In genomic region chr9:81690251-81690851, GRCh38 we compare ENCODE assay signal across 8 cellular contexts. TPM values are rescaled to one million over a fixed set of nuclear protein-coding genes. Genes with fewer than 3 reads are reported as not detected.
DNase-seq lines count a peak whose midpoint lies in the region; ATAC-seq, FAIRE-seq and TF ChIP-seq lines count a peak whose summit lies in the region.

No MANE protein-coding gene starts in this region.

- no peaks in the 10 kb centered on the region for H3K9me3 ChIP-seq in keratinocyte (ENCODE audit: control insufficient read depth, low read depth, low read length)

- peak; percentile 83 for FAIRE-seq in keratinocyte (lab: Jason Lieb, UNC)

- no peaks in the 10 kb centered on the region for H3K9me1 ChIP-seq in keratinocyte (ENCODE audit: control insufficient read depth, extremely low read depth, insufficient read depth, low read length)

- H3K9me3 Mint-ChIP-seq in CD14-positive monocyte: peaks cover 0 to 4% (median 2%) of the 10 kb centered on the region in 7 donors
- H3K9me3 Mint-ChIP-seq in stimulated activated naive B cell treated with anti-CD40 and anti-IgM and Interleukin-4, amounts not matched to agents 10 μg/mL and 1 μg/mL and 100 μg/mL, for 72 hours: no peaks in the 10 kb centered on the region

- H3K36me3 Mint-ChIP-seq in CD14-positive monocyte: peaks cover 0 to 1% of the 10 kb centered on the region in 2 donors
- H3K36me3 Mint-ChIP-seq in stimulated activated naive B cell treated with anti-CD40 and anti-IgM and Interleukin-4, amounts not matched to agents 10 μg/mL and 1 μg/mL and 100 μg/mL, for 72 hours: peaks cover 8 to 14% of the 10 kb centered on the region in 2 donors

- H3K9ac ChIP-seq in keratinocyte (ENCODE audit: control insufficient read depth, extremely low read depth, insufficient read depth, low read length): peak overlapping the region; percentile 76

- dilution Hi-C loops in keratinocyte (cut with MboI; ENCODE audit: extremely low pct_ligation_motif_present, low sequenced_read_pairs): no loop called here

- H3K4me2 ChIP-seq in keratinocyte (ENCODE audit: control insufficient read depth, extremely low read depth, insufficient read depth, low read depth, low read length): peak overlapping the region; percentile 94

- peaks cover 36% of the 10 kb centered on the region for H3K79me2 ChIP-seq in keratinocyte (ENCODE audit: control insufficient read depth, insufficient read depth, low read length)

- no peak for ATAC-seq in stimulated activated naive B cell treated with anti-CD40 and anti-IgM and Interleukin-4, amounts not matched to agents 10 μg/mL and 1 μg/mL and 100 μg/mL, for 72 hours (replicated peaks)
- no peak for ATAC-seq in GM19023 (IDR thresholded peaks at IDR 0.05; ENCODE audit: unreplicated experiment)

- DNase-seq in CD14-positive monocyte (ENCODE audit: low spot score) (no peak), astrocyte of the cerebellum (ENCODE audit: low read depth) (no peak), keratinocyte (ENCODE audit: low read depth, low spot score) (peak; percentile 46), GM20000 (ENCODE audit: low spot score) (no peak), NCI-H128 (lab: John Stamatoyannopoulos, UW; ENCODE audit: unreplicated experiment) (no peak)
- DNase-seq in Jurkat, Clone E6-1 (ENCODE audit: low read depth, low spot score): no peak
- no peak for DNase-seq in stimulated activated naive B cell treated with anti-CD40 and anti-IgM and Interleukin-4, amounts not matched to agents 10 μg/mL and 1 μg/mL and 100 μg/mL, for 72 hours

- in situ Hi-C loops in astrocyte of the cerebellum (cut with HindIII; ENCODE audit: low sequenced_read_pairs): loop anchor here (25.0 kb wide), 2 partner anchors 922 to 1078 kb away; no protein-coding TSS in a partner anchor

- peaks cover 6% of the 10 kb centered on the region for H4K20me1 ChIP-seq in keratinocyte (ENCODE audit: control insufficient read depth, extremely low read depth, insufficient read depth, low read length)

- H3K27ac ChIP-seq in keratinocyte (ENCODE audit: control insufficient read depth, insufficient read depth, low read length): peak overlapping the region; percentile 83

- H3K4me1 Mint-ChIP-seq in CD14-positive monocyte: peaks cover 9% of the 10 kb centered on the region
- peaks cover 8 to 23% of the 10 kb centered on the region in 2 donors for H3K4me1 Mint-ChIP-seq in stimulated activated naive B cell treated with anti-CD40 and anti-IgM and Interleukin-4, amounts not matched to agents 10 μg/mL and 1 μg/mL and 100 μg/mL, for 72 hours

- H3K27ac Mint-ChIP-seq in CD14-positive monocyte: peak overlapping the region in 5 of 7 donors; percentile 83 to 93 (median 89)
- H3K27ac Mint-ChIP-seq in stimulated activated naive B cell treated with anti-CD40 and anti-IgM and Interleukin-4, amounts not matched to agents 10 μg/mL and 1 μg/mL and 100 μg/mL, for 72 hours: peak overlapping the region; percentile 92

- peak overlapping the region; percentile 67 for H3K4me3 ChIP-seq in Jurkat, Clone E6-1 (ENCODE audit: low read length)
- H3K4me3 ChIP-seq in astrocyte of the cerebellum (ENCODE audit: low read depth, low read length) (peak overlapping the region; percentile 53), keratinocyte (ENCODE audit: control insufficient read depth in 2 of 3, extremely low read depth in 1 of 3, insufficient read depth in 2 of 3, low read depth in 1 of 3, low read length in 3 of 3) (peak overlapping the region; percentile 32 to 80 (median 68))

- H3K4me1 ChIP-seq in keratinocyte (ENCODE audit: control insufficient read depth, extremely low read depth, insufficient read depth, low read length): peaks cover 25% of the 10 kb centered on the region

- peak overlapping the region; percentile 92 to 95 for H3K4me3 Mint-ChIP-seq in CD14-positive monocyte
- H3K4me3 Mint-ChIP-seq in stimulated activated naive B cell treated with anti-CD40 and anti-IgM and Interleukin-4, amounts not matched to agents 10 μg/mL and 1 μg/mL and 100 μg/mL, for 72 hours: peak overlapping the region in 1 of 2 donors; percentile 100

- intact Hi-C loops in CD14-positive monocyte (cut with micrococcal nuclease): no loop called here

- peaks cover 36 to 56% (median 41%) of the 10 kb centered on the region in 3 donors for H3K27me3 Mint-ChIP-seq in CD14-positive monocyte (ENCODE audit: low read depth in 3 of 3)
- no peaks in the 10 kb centered on the region for H3K27me3 Mint-ChIP-seq in stimulated activated naive B cell treated with anti-CD40 and anti-IgM and Interleukin-4, amounts not matched to agents 10 μg/mL and 1 μg/mL and 100 μg/mL, for 72 hours

- peak overlapping the region; percentile 81 for H2AFZ ChIP-seq in keratinocyte (ENCODE audit: control insufficient read depth, low read length)

- H3K36me3 ChIP-seq in keratinocyte (ENCODE audit: control insufficient read depth in 2 of 2, extremely low read depth in 1 of 2, insufficient read depth in 2 of 2, low read length in 2 of 2): no peaks in the 10 kb centered on the region

- no peaks in the 10 kb centered on the region for H3K27me3 ChIP-seq in keratinocyte (ENCODE audit: control insufficient read depth, extremely low read depth, insufficient read depth, low read length)

- TF ChIP-seq CTCF in CD14-positive monocyte (IDR thresholded peaks at IDR 0.05): no peak
- TF ChIP-seq CTCF in astrocyte of the cerebellum (IDR thresholded peaks at IDR 0.05; ENCODE audit: low read depth, low read length, missing control alignments): no peak
- TF ChIP-seq CTCF in keratinocyte (optimal IDR thresholded peaks at IDR 0.05 in 1 of 3, IDR thresholded peaks at IDR 0.05 in 1 of 3, conservative IDR thresholded peaks at IDR 0.05 in 1 of 3; ENCODE audit: extremely low read depth in 1 of 3, insufficient read depth in 2 of 3, low read length in 3 of 3): no peak
- no peak for TF ChIP-seq CTCF in GM20000 (IDR thresholded peaks at IDR 0.05; ENCODE audit: extremely low read depth, missing control alignments)

RNA-seq across cellular contexts. Expression of gene TLE1, which starts 1.0 kb away (rescaled TPM):
- polyA plus RNA-seq in CD14-positive monocyte: 1 to 10 TPM in 1 of 2 donors, under 1 TPM in 1; 0.46 to 2.5 TPM
- polyA plus RNA-seq in Jurkat, Clone E6-1 (2012; ENCODE audit: insufficient read depth, insufficient read length): 32.4 TPM
- polyA plus RNA-seq in keratinocyte: 26.9 to 31.5 TPM (median 29.6 TPM) in 3 replicates
- 23.5 TPM for polyA plus RNA-seq in keratinocyte (2011; ENCODE audit: low read depth)
- 25.8 and 30.5 TPM in 2 replicates for polyA plus RNA-seq in keratinocyte (2011; cell fraction: cytosol; rRNA removed)
- 41.2 and 42.5 TPM in 2 replicates for polyA plus RNA-seq in keratinocyte (2011; cell fraction: nucleus; rRNA removed)
- polyA plus RNA-seq in keratinocyte (2012; ENCODE audit: low replicate concordance): 23.4 and 40.7 TPM in 2 replicates
- polyA minus RNA-seq in keratinocyte: 26.8 to 35.0 TPM (median 33.2 TPM) in 3 replicates
- 23.2 TPM for polyA minus RNA-seq in keratinocyte (2011; cell fraction: cytosol; rRNA and poly(A)+ RNA removed)
- polyA minus RNA-seq in keratinocyte (2011; cell fraction: nucleus; rRNA and poly(A)+ RNA removed): 31.1 and 32.7 TPM in 2 replicates

Comparison
In these comparisons a context has a peak if more than half of its experiments do, and no peak if none do; other contexts are left out.
1. RNA of gene TLE1, which starts 1.0 kb away (polyA plus RNA-seq): 23.4 to 42.5 TPM in keratinocyte; 0.46 to 2.5 TPM in CD14-positive monocyte; every median in the first group is over 4 times any median in the second.
2. Peak in every context shown above with its lines, with median percentiles within 50 percentile points of each other: H3K4me3 ChIP-seq.